Comparison of ENCODE assay signal across 16 cellular contexts in genomic region chr1:38724160-38725131, GRCh38.
DNase-seq lines count a peak whose midpoint lies in the region; ATAC-seq, FAIRE-seq and TF ChIP-seq lines count a peak whose summit lies in the region.
"Had no signal": no experiment of that assay in that cellular context is flagged by ENCODE, and none has a peak within 500 bp of the region (broad histone marks: within the 10 kb centered on the region; RNA-seq: fewer than 3 reads in every experiment).

No MANE protein-coding gene starts in this region.

- no peaks in the 10 kb centered on the region for H3K36me3 Mint-ChIP-seq in activated CD4-positive, alpha-beta T cell treated with anti-CD3 and anti-CD28 coated beads, Interleukin-2, amount 10 ng/mL, durations not matched to agents 24 days and 14 days (ENCODE audit: low read depth)
- H3K36me3 Mint-ChIP-seq in WTC11 = no peaks in the 10 kb centered on the region
- H3K36me3 Mint-ChIP-seq: CD4-positive, alpha-beta memory T cell had no signal

- H2AK5ac ChIP-seq in mesenchymal stem cell (ENCODE audit: low read length, severe bottlenecking) = no peak overlapping the region

- CTCF ChIA-PET in A673 (lab: Charles Lee) (no interaction called here), endothelial cell of umbilical vein (lab: Charles Lee) (no interaction called here), WTC11 (lab: Charles Lee) (interaction anchor here (0.9 kb wide), 1 partner anchor 94 kb away, joined by 3 read pairs; no protein-coding TSS in a partner anchor)

- no peaks in the 10 kb centered on the region for H4K20me1 ChIP-seq in endothelial cell of umbilical vein (replicated peaks; ENCODE audit: control insufficient read depth, extremely low read depth, insufficient read depth, low read length)

- 63% methylated on average over 7 of the region's 7 CpGs for WGBS in mesenchymal stem cell

- no peak overlapping the region for H3K4me3 Mint-ChIP-seq in activated CD4-positive, alpha-beta T cell treated with anti-CD3 and anti-CD28 coated beads, Interleukin-2, amount 10 ng/mL, durations not matched to agents 24 days and 14 days
- no peak overlapping the region for H3K4me3 Mint-ChIP-seq in WTC11
- H3K4me3 Mint-ChIP-seq: CD4-positive, alpha-beta memory T cell had no signal

- H3K9me3 ChIP-seq in A673 (ENCODE audit: low read depth, low read length, poor library complexity, severe bottlenecking) (no peaks in the 10 kb centered on the region), endothelial cell of umbilical vein (replicated peaks; ENCODE audit: control insufficient read depth, insufficient read depth, low read length) (no peaks in the 10 kb centered on the region), mesenchymal stem cell (ENCODE audit: control insufficient read depth, low read length) (no peaks in the 10 kb centered on the region)
- H3K9me3 ChIP-seq: HAP-1 had no signal

- no peak for FAIRE-seq in endothelial cell of umbilical vein (lab: Jason Lieb, UNC)
- FAIRE-seq: A204.1 had no signal

- H3K4me3 ChIP-seq in A673 (ENCODE audit: low read depth, low read length, poor library complexity, severe bottlenecking) (no peak overlapping the region), endothelial cell of umbilical vein (replicated peaks in 1 of 3; ENCODE audit: insufficient read depth in 1 of 3, low read depth in 1 of 3, low read length in 3 of 3) (no peak overlapping the region), mesenchymal stem cell (ENCODE audit: insufficient read depth in 1 of 2, low read depth in 1 of 2, low read length in 2 of 2) (no peak overlapping the region)
- H3K4me3 ChIP-seq: GM23248, HAP-1 had no signal

- POLR2A ChIA-PET in A673 (lab: Charles Lee; ENCODE audit: low non-redundant PET) = interaction anchor here (0.7 kb wide), 1 partner anchor 89 kb away, joined by 4 read pairs; no protein-coding TSS in a partner anchor
- POLR2A ChIA-PET in endothelial cell of umbilical vein (lab: Charles Lee) = no interaction called here
- POLR2A ChIA-PET in WTC11 (lab: Charles Lee) = no interaction called here

- H3K4ac ChIP-seq in mesenchymal stem cell (ENCODE audit: low read depth in 1 of 2, low read length in 2 of 2) = no peak overlapping the region

- H3K9ac ChIP-seq in endothelial cell of umbilical vein (replicated peaks; ENCODE audit: extremely low read depth, insufficient read depth, low read length) (no peak overlapping the region), mesenchymal stem cell (ENCODE audit: low read length) (no peak overlapping the region)
- H3K9ac ChIP-seq: GM23248 had no signal

- no peak overlapping the region for H3K27ac Mint-ChIP-seq in activated CD4-positive, alpha-beta T cell treated with anti-CD3 and anti-CD28 coated beads, Interleukin-2, amount 10 ng/mL, durations not matched to agents 24 days and 14 days
- H3K27ac Mint-ChIP-seq in WTC11 = no peak overlapping the region
- H3K27ac Mint-ChIP-seq: CD4-positive, alpha-beta memory T cell had no signal

- no peaks in the 10 kb centered on the region for H3K79me2 ChIP-seq in endothelial cell of umbilical vein (ENCODE audit: control insufficient read depth, insufficient read depth, low read length)

- DNase-seq in A673 (ENCODE audit: low spot score) = peak; percentile 68
- peak; percentile 48 to 82 for DNase-seq in NCI-H524 (lab: John Stamatoyannopoulos, UW)
- peak; percentile 67 for DNase-seq in endothelial cell of umbilical vein (ENCODE audit: low read depth, low spot score)
- peak; percentile 9 for DNase-seq in mesenchymal stem cell
- DNase-seq in GM20000 (ENCODE audit: low spot score) = no peak
- DNase-seq in NCI-H1105 (lab: John Stamatoyannopoulos, UW) = no peak
- DNase-seq in activated CD4-positive, alpha-beta T cell treated with anti-CD3 and anti-CD28 coated beads, Interleukin-2, amount 10 ng/mL, durations not matched to agents 24 days and 14 days = no peak
- DNase-seq in WTC11 (ENCODE audit: low spot score) = no peak
- DNase-seq: CD4-positive, alpha-beta memory T cell; DMS153; GDM1; GM23248; NCI-H1436; NCI-H2029 had no signal

- TF ChIP-seq CTCF in A673 (conservative IDR thresholded peaks at IDR 0.05; ENCODE audit: low read depth, low read length) (no peak), endothelial cell of umbilical vein (IDR thresholded peaks at IDR 0.05; ENCODE audit: extremely low read depth in 1 of 2, insufficient read depth in 1 of 2, low read depth in 1 of 2, low read length in 2 of 2) (no peak), GM20000 (IDR thresholded peaks at IDR 0.05; ENCODE audit: extremely low read depth, missing control alignments) (no peak), WTC11 (IDR thresholded peaks at IDR 0.05) (no peak)

- intact Hi-C loops in A673 (cut with micrococcal nuclease; ENCODE audit: unreplicated experiment) (loop anchor here (5.0 kb wide), 4 partner anchors 93 to 677 kb away; partner anchors contain the start of gene POU3F1), endothelial cell of umbilical vein (cut with micrococcal nuclease) (loop anchor here (5.0 kb wide), 3 partner anchors 63 to 697 kb away; no protein-coding TSS in a partner anchor)
- intact Hi-C loops in activated CD4-positive, alpha-beta T cell treated with anti-CD3 and anti-CD28 coated beads, Interleukin-2, amount 10 ng/mL, durations not matched to agents 24 days and 14 days (cut with micrococcal nuclease) = no loop called here

- no peak overlapping the region for H3K23ac ChIP-seq in mesenchymal stem cell (ENCODE audit: low read length in 2 of 2)

- H3K9me1 ChIP-seq in endothelial cell of umbilical vein (replicated peaks; ENCODE audit: control insufficient read depth, extremely low read depth, insufficient read depth, low read length) = no peaks in the 10 kb centered on the region

- H3K18ac ChIP-seq in mesenchymal stem cell (ENCODE audit: low read depth in 1 of 2, low read length in 2 of 2) = peak overlapping the region in 1 of 2 experiments; percentile 77

- H2BK120ac ChIP-seq in mesenchymal stem cell (ENCODE audit: low read depth, low read length) = no peak overlapping the region

- peak overlapping the region; percentile 19 for H2BK15ac ChIP-seq in mesenchymal stem cell (ENCODE audit: low read depth, poor library complexity, severe bottlenecking)

- no peaks in the 10 kb centered on the region for H3K79me1 ChIP-seq in mesenchymal stem cell (replicated peaks; ENCODE audit: low read length, poor library complexity, severe bottlenecking)

- no peak overlapping the region for H3K14ac ChIP-seq in mesenchymal stem cell (ENCODE audit: low read length in 2 of 2)

- H3K27ac ChIP-seq in A673 (ENCODE audit: low read depth, low read length, poor library complexity, severe bottlenecking) = peak overlapping the region; percentile 14
- no peak overlapping the region for H3K27ac ChIP-seq in endothelial cell of umbilical vein (ENCODE audit: insufficient read depth, low read depth, low read length)
- no peak overlapping the region for H3K27ac ChIP-seq in mesenchymal stem cell (ENCODE audit: low read length, poor library complexity, severe bottlenecking)
- H3K27ac ChIP-seq: GM23248 had no signal

- H3K4me1 Mint-ChIP-seq in activated CD4-positive, alpha-beta T cell treated with anti-CD3 and anti-CD28 coated beads, Interleukin-2, amount 10 ng/mL, durations not matched to agents 24 days and 14 days = no peaks in the 10 kb centered on the region
- peaks cover 45% of the 10 kb centered on the region for H3K4me1 Mint-ChIP-seq in WTC11

- TF ChIP-seq POLR2A in endothelial cell of umbilical vein (IDR thresholded peaks at IDR 0.05; ENCODE audit: low read depth, low read length) = no peak

- H3K27me3 Mint-ChIP-seq in activated CD4-positive, alpha-beta T cell treated with anti-CD3 and anti-CD28 coated beads, Interleukin-2, amount 10 ng/mL, durations not matched to agents 24 days and 14 days = peaks cover 52% of the 10 kb centered on the region
- H3K27me3 Mint-ChIP-seq in WTC11 (ENCODE audit: low read depth) = peaks cover 14% of the 10 kb centered on the region

- H3K36me3 ChIP-seq in A673 (ENCODE audit: insufficient read depth, low read length, poor library complexity, severe bottlenecking) (no peaks in the 10 kb centered on the region), endothelial cell of umbilical vein (ENCODE audit: control insufficient read depth in 2 of 2, extremely low read depth in 1 of 2, insufficient read depth in 2 of 2, low read length in 2 of 2) (no peaks in the 10 kb centered on the region), mesenchymal stem cell (ENCODE audit: control insufficient read depth in 1 of 2, insufficient read depth in 2 of 2, low read depth in 1 of 2, low read length in 2 of 2) (no peaks in the 10 kb centered on the region)
- H3K36me3 ChIP-seq: HAP-1 had no signal

- H2BK5ac ChIP-seq in mesenchymal stem cell (ENCODE audit: low read depth, low read length, poor library complexity, severe bottlenecking) = no peak overlapping the region

- H3K4me1 ChIP-seq in A673 (ENCODE audit: insufficient read depth, low read length, poor library complexity, severe bottlenecking) (peaks cover 50% of the 10 kb centered on the region), endothelial cell of umbilical vein (ENCODE audit: control insufficient read depth, extremely low read depth, insufficient read depth, low read length) (peaks cover 18% of the 10 kb centered on the region), mesenchymal stem cell (ENCODE audit: control insufficient read depth, insufficient read depth, low read depth, low read length) (no peaks in the 10 kb centered on the region)

- no peak overlapping the region for H2AFZ ChIP-seq in endothelial cell of umbilical vein (ENCODE audit: low read depth, low read length)
- no peak overlapping the region for H2AFZ ChIP-seq in mesenchymal stem cell (ENCODE audit: low read depth, low read length)
- H2AFZ ChIP-seq: GM23248 had no signal

- H3K27me3 ChIP-seq in A673 (replicated peaks; ENCODE audit: insufficient read depth, low read depth, low read length, poor library complexity) (no peaks in the 10 kb centered on the region), endothelial cell of umbilical vein (ENCODE audit: control insufficient read depth in 2 of 2, insufficient read depth in 2 of 2, low read length in 2 of 2) (peaks cover 3 to 18% of the 10 kb centered on the region in 2 experiments), mesenchymal stem cell (ENCODE audit: control insufficient read depth in 1 of 2, insufficient read depth in 1 of 2, low read length in 2 of 2) (peaks cover 20 to 31% of the 10 kb centered on the region in 2 experiments)

- H4K91ac ChIP-seq in mesenchymal stem cell (ENCODE audit: low read length) = peak overlapping the region; percentile 34

- H3K9me3 Mint-ChIP-seq in activated CD4-positive, alpha-beta T cell treated with anti-CD3 and anti-CD28 coated beads, Interleukin-2, amount 10 ng/mL, durations not matched to agents 24 days and 14 days = no peaks in the 10 kb centered on the region
- no peaks in the 10 kb centered on the region for H3K9me3 Mint-ChIP-seq in WTC11
- H3K9me3 Mint-ChIP-seq: CD4-positive, alpha-beta memory T cell had no signal

- H4K8ac ChIP-seq in mesenchymal stem cell (ENCODE audit: low read length) = no peak overlapping the region

- no TSS peak for BruUV-seq in A673 (replicated peaks; lab: Mats Ljungman, UMichigan)
- BruUV-seq in endothelial cell of umbilical vein (replicated peaks; lab: Mats Ljungman, UMichigan) = no TSS peak

- dilution Hi-C loops in endothelial cell of umbilical vein (cut with MboI; ENCODE audit: extremely low pct_ligation_motif_present, low sequenced_read_pairs) = no loop called here

- no peak for ATAC-seq in WTC11

- H3K4me2 ChIP-seq in endothelial cell of umbilical vein (ENCODE audit: insufficient read depth, low read length) (no peak overlapping the region), mesenchymal stem cell (ENCODE audit: low read length, poor library complexity, severe bottlenecking) (no peak overlapping the region)

- peak overlapping the region; percentile 57 to 86 for H2BK12ac ChIP-seq in mesenchymal stem cell (ENCODE audit: low read length in 2 of 2)

Comparison
In these comparisons a context has a peak if more than half of its experiments do, and no peak if none do; other contexts are left out.
1. DNase-seq: peak in A673 (single experiment), NCI-H524 (2 of 2), endothelial cell of umbilical vein (single experiment) and mesenchymal stem cell (single experiment); none in GM20000 (single experiment), NCI-H1105 (single experiment), activated CD4-positive, alpha-beta T cell treated with anti-CD3 and anti-CD28 coated beads, Interleukin-2, amount 10 ng/mL, durations not matched to agents 24 days and 14 days (single experiment) and WTC11 (single experiment).